In the genomic region with DNA sequence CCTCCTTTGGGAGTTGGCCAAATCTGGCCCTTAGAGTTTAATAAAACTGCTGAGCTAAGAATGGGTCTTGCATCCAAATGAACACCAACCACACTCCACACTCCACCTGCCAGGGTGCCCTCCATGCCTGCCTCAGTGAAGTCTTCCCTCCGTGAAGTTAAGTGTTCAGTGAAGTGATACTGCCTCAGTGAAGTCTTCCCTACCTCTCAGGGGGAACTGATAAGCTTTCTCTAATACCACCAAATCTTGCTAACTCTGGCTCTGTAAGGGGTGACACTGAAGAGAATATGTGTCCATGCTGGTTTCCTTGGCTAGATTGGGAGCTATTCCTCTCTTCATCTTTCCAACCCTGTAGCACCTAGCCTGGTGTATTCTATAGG, we compare ENCODE assay signal across 18 cellular contexts. TPM values are rescaled to one million over a fixed set of nuclear protein-coding genes. Genes with fewer than 3 reads are reported as not detected.
DNase-seq lines count a peak whose midpoint lies in the region; ATAC-seq, FAIRE-seq and TF ChIP-seq lines count a peak whose summit lies in the region.
"Had no signal": no experiment of that assay in that cellular context is flagged by ENCODE, and none has a peak within 500 bp of the region (broad histone marks: within the 10 kb centered on the region; RNA-seq: fewer than 3 reads in every experiment).

No MANE protein-coding gene starts in this region.

- H3K79me2 ChIP-seq in HepG2 (ENCODE audit: insufficient read depth, low read length), result no peaks in the 10 kb centered on the region
- H3K79me2 ChIP-seq in GM23338 (replicated peaks; ENCODE audit: insufficient read depth), result no peaks in the 10 kb centered on the region
- no peaks in the 10 kb centered on the region for H3K79me2 ChIP-seq in smooth muscle cell (ENCODE audit: low read depth)

- no peak overlapping the region for H3K4me3 ChIP-seq in HepG2 (replicated peaks in 1 of 3; ENCODE audit: insufficient read depth in 1 of 3, low read depth in 2 of 3, low read length in 3 of 3)
- no peak overlapping the region for H3K4me3 ChIP-seq in right lobe of liver
- peak overlapping the region; percentile 50 for H3K4me3 ChIP-seq in GM23338
- peak overlapping the region; percentile 54; the same call in 1 of the 2 replicates for H3K4me3 ChIP-seq in iPS-20b (ENCODE audit: low read length)
- no peak overlapping the region for H3K4me3 ChIP-seq in smooth muscle cell

- peaks cover 27% of the 10 kb centered on the region for H3K9me3 Mint-ChIP-seq in GM23338

- no peak overlapping the region for H3K27ac Mint-ChIP-seq in GM23338
- H3K27ac Mint-ChIP-seq: CD4-positive, alpha-beta memory T cell; H9 had no signal

- CTCF ChIA-PET in HepG2 (lab: Yijun Ruan, JAX; ENCODE audit: low intra/inter-chr PET ratio, low total read pairs), result no interaction called here

- H2AFZ ChIP-seq in HepG2 (ENCODE audit: low read length), result no peak overlapping the region
- H2AFZ ChIP-seq in GM23338, result 0 out of 2 replicates have a peak overlapping the region, but pooled peaks have one; percentile 43
- H2AFZ ChIP-seq in smooth muscle cell (ENCODE audit: low read depth), result no peak overlapping the region

- no peak for FAIRE-seq in HepG2 (lab: Jason Lieb, UNC)
- FAIRE-seq: D721Med, GM12892 had no signal

- H3K36me3 Mint-ChIP-seq in GM23338 (ENCODE audit: low read depth), result peaks cover 19% of the 10 kb centered on the region

- no peak overlapping the region for H3K27ac ChIP-seq in HepG2 (ENCODE audit: extremely low read length, insufficient read depth, low read length)
- H3K27ac ChIP-seq in right lobe of liver, result no peak overlapping the region
- no peak overlapping the region for H3K27ac ChIP-seq in GM23338 (ENCODE audit: low read depth)
- no peak overlapping the region for H3K27ac ChIP-seq in iPS-20b (ENCODE audit: low read length)
- no peak overlapping the region for H3K27ac ChIP-seq in smooth muscle cell (ENCODE audit: low read depth)
- H3K27ac ChIP-seq: C4-2B had no signal

- H3K9ac ChIP-seq in HepG2 (ENCODE audit: insufficient read depth, low read depth, low read length) (no peak overlapping the region), iPS-20b (ENCODE audit: low read depth, low read length) (no peak overlapping the region), smooth muscle cell (ENCODE audit: low read depth) (no peak overlapping the region)

- 100% methylated on average over 1 of the region's 1 CpG for WGBS in HepG2 (ENCODE audit: low lambda C conversion rate)
- WGBS in right lobe of liver (ENCODE audit: insufficient coverage, low coverage, low lambda C conversion rate, missing lambda C conversion rate), result 86% methylated on average over 1 of the region's 1 CpG
- WGBS in smooth muscle cell (ENCODE audit: low lambda C conversion rate), result 95% methylated on average over 1 of the region's 1 CpG

- no peak for TF ChIP-seq RAD21 in HepG2 (CRISPR knock-in tag; IDR thresholded peaks at IDR 0.05)

- TF ChIP-seq EP300 in HepG2 (IDR thresholded peaks at IDR 0.05; ENCODE audit: low read depth in 2 of 2, low read length in 2 of 2), result no peak
- TF ChIP-seq EP300 in HepG2 (CRISPR knock-in tag; IDR thresholded peaks at IDR 0.05; ENCODE audit: borderline replicate concordance), result no peak

- H3K36me3 ChIP-seq in HepG2 (replicated peaks in 1 of 2; ENCODE audit: control insufficient read depth in 1 of 2, insufficient read depth in 2 of 2, low read length in 2 of 2) (no peaks in the 10 kb centered on the region), right lobe of liver (no peaks in the 10 kb centered on the region), GM23338 (ENCODE audit: insufficient read depth) (no peaks in the 10 kb centered on the region), iPS-20b (ENCODE audit: insufficient read depth, low read depth, low read length) (no peaks in the 10 kb centered on the region), smooth muscle cell (ENCODE audit: low read depth) (no peaks in the 10 kb centered on the region)

- in situ Hi-C loops in HepG2 (cut with HindIII; ENCODE audit: extremely low pct_ligation_motif_present, low pct_unique_long_range_greater_than_20kb), result no loop called here

- H3K9me2 ChIP-seq in GM23338 (ENCODE audit: insufficient read depth), result no peaks in the 10 kb centered on the region

- H3K9me3 ChIP-seq in HepG2 (ENCODE audit: low read length), result no peaks in the 10 kb centered on the region
- no peaks in the 10 kb centered on the region for H3K9me3 ChIP-seq in right lobe of liver
- H3K9me3 ChIP-seq in iPS-20b (ENCODE audit: insufficient read depth, low read depth, low read length), result no peaks in the 10 kb centered on the region
- H3K9me3 ChIP-seq in smooth muscle cell (replicated peaks; ENCODE audit: low read depth), result no peaks in the 10 kb centered on the region

- H3K27me3 Mint-ChIP-seq in GM23338 (ENCODE audit: insufficient read depth, low read depth, poor library complexity), result peaks cover 19% of the 10 kb centered on the region

- no peaks in the 10 kb centered on the region for H3K4me1 Mint-ChIP-seq in GM23338
- H3K4me1 Mint-ChIP-seq: H9 had no signal

- intact Hi-C loops in HepG2 (cut with micrococcal nuclease; ENCODE audit: unreplicated experiment), result no loop called here
- intact Hi-C loops in right lobe of liver (cut with DNase I), result no loop called here

- H3F3A ChIP-seq in GM23338 (replicated peaks; ENCODE audit: low read depth) (no peaks in the 10 kb centered on the region), smooth muscle cell (ENCODE audit: low read depth) (no peaks in the 10 kb centered on the region)

- peak overlapping the region; percentile 36; the same call in 2 of the 3 replicates for H3K4me3 Mint-ChIP-seq in GM23338
- H3K4me3 Mint-ChIP-seq: CD4-positive, alpha-beta memory T cell; H9 had no signal

- no peak overlapping the region for H3K4me2 ChIP-seq in HepG2 (ENCODE audit: low read depth, low read length)
- H3K4me2 ChIP-seq in GM23338, result peak overlapping the region; percentile 80
- no peak overlapping the region for H3K4me2 ChIP-seq in smooth muscle cell

- no peak for TF ChIP-seq CTCF in HepG2 (CRISPR knock-in tag; IDR thresholded peaks at IDR 0.05)
- TF ChIP-seq CTCF in right lobe of liver (IDR thresholded peaks at IDR 0.05), result no peak
- TF ChIP-seq CTCF in GM23338 (conservative IDR thresholded peaks at IDR 0.05; ENCODE audit: low read depth in 2 of 2), result no peak
- TF ChIP-seq CTCF in smooth muscle cell (IDR thresholded peaks at IDR 0.05; ENCODE audit: borderline replicate concordance, insufficient read depth, poor library complexity, severe bottlenecking), result no peak

- TF ChIP-seq POLR2A in HepG2 (IDR thresholded peaks at IDR 0.05; ENCODE audit: insufficient read depth in 1 of 2, low read depth in 2 of 2, low read length in 2 of 2) (no peak), right lobe of liver (IDR thresholded peaks at IDR 0.05) (no peak)

- POLR2A ChIA-PET in HepG2 (lab: Yijun Ruan, JAX), result no interaction called here

- no TSS peak for BruUV-seq in HepG2 (replicated peaks; lab: Mats Ljungman, UMichigan)

- H4K20me1 ChIP-seq in HepG2 (ENCODE audit: insufficient read depth, low read length), result no peaks in the 10 kb centered on the region
- no peaks in the 10 kb centered on the region for H4K20me1 ChIP-seq in GM23338 (replicated peaks; ENCODE audit: insufficient read depth)
- H4K20me1 ChIP-seq in smooth muscle cell (ENCODE audit: low read depth), result peaks cover 5% of the 10 kb centered on the region

- H3K27me3 ChIP-seq in HepG2 (ENCODE audit: control insufficient read depth in 1 of 2, insufficient read depth in 2 of 2, low read length in 2 of 2), result no peaks in the 10 kb centered on the region
- no peaks in the 10 kb centered on the region for H3K27me3 ChIP-seq in right lobe of liver
- peaks cover 10% of the 10 kb centered on the region; the same call in 1 of the 2 replicates for H3K27me3 ChIP-seq in GM23338 (ENCODE audit: insufficient read depth)
- H3K27me3 ChIP-seq in iPS-20b (ENCODE audit: insufficient read depth, low read length), result peaks cover 18% of the 10 kb centered on the region
- H3K27me3 ChIP-seq in smooth muscle cell (ENCODE audit: low read depth), result no peaks in the 10 kb centered on the region

- DNase-seq in HepG2 (ENCODE audit: low spot score) (no peak), right lobe of liver (no peak), GM23338 (ENCODE audit: low spot score) (no peak), activated gamma-delta T cell (lab: John Stamatoyannopoulos, UW) (no peak), smooth muscle cell (lab: John Stamatoyannopoulos, UW; ENCODE audit: unreplicated experiment) (no peak)
- DNase-seq in activated effector memory CD4-positive, alpha-beta T cell treated with Interleukin-2 at 50 U/mL for 16 hours, result no peak
- DNase-seq: ACHN; CD4-positive, alpha-beta memory T cell; DMS153; DMS79 treated with DMSO at 0.1 percent for 48 hours; GDM1; GOT3; H9 had no signal

- no peak for ATAC-seq in HepG2
- ATAC-seq in right lobe of liver, result no peak
- no peak for ATAC-seq in GM23338
- no peak for ATAC-seq in HG02759 (IDR thresholded peaks at IDR 0.05; ENCODE audit: unreplicated experiment)

- H3K4me1 ChIP-seq in HepG2 (ENCODE audit: insufficient read depth, low read length), result peaks cover 3% of the 10 kb centered on the region; the same call in 1 of the 2 replicates
- H3K4me1 ChIP-seq in right lobe of liver, result no peaks in the 10 kb centered on the region
- H3K4me1 ChIP-seq in GM23338 (ENCODE audit: insufficient read depth), result no peaks in the 10 kb centered on the region
- H3K4me1 ChIP-seq in iPS-20b (ENCODE audit: insufficient read depth, low read length), result no peaks in the 10 kb centered on the region
- H3K4me1 ChIP-seq in smooth muscle cell (ENCODE audit: low read depth), result no peaks in the 10 kb centered on the region

RNA-seq across cellular contexts. Expression of gene MED28, which starts 28.0 kb away (rescaled TPM):
- total RNA-seq in HepG2 (2016; rRNA removed; fragmentation: Illumina TruSeq; extraction: Trizol) (65.7 and 96.5 TPM in 2 replicates), right lobe of liver (10 to 100 TPM in 4 of 6 experiments, 1 to 10 TPM in 2; 3.8 to 18.6 (median 15.3) TPM), smooth muscle cell (10.4 and 10.9 TPM in 2 replicates)
- 21.4 and 22.2 TPM in 2 replicates for total RNA-seq in HepG2 (2016; cell fraction: cytosol; rRNA removed; fragmentation: Illumina TruSeq; extraction: Trizol; ENCODE audit: low read depth)
- total RNA-seq in HepG2 (2016; cell fraction: insoluble cytoplasmic fraction; rRNA removed; fragmentation: Illumina TruSeq; extraction: Trizol), result 71.1 and 96.7 TPM in 2 replicates
- total RNA-seq in HepG2 (2016; cell fraction: membrane; rRNA removed; fragmentation: Illumina TruSeq; extraction: Trizol), result 29.2 and 38.3 TPM in 2 replicates
- 32.7 and 37.6 TPM in 2 replicates for total RNA-seq in HepG2 (2016; cell fraction: nucleus; rRNA removed; fragmentation: Illumina TruSeq; extraction: Trizol)
- polyA plus RNA-seq in HepG2 (2011; rRNA removed) (41.3 and 42.8 TPM in 2 replicates), GM23338 (2016; fragmentation: Nextera tagmentation; extraction: Ambion mirVana) (51.9 and 60.9 TPM in 2 replicates), smooth muscle cell (39.5 and 42.0 TPM in 2 replicates)
- 10.0 and 12.5 TPM in 2 replicates for polyA plus RNA-seq in HepG2 (2011; cell fraction: cytosol; rRNA removed)
- 11.8 and 17.0 TPM in 2 replicates for polyA plus RNA-seq in HepG2 (2011; cell fraction: nucleus; rRNA removed)
- polyA plus RNA-seq in HepG2 (2012), result 52.1 and 53.1 TPM in 2 replicates
- polyA plus RNA-seq in HepG2 (2016; cell fraction: cytosol; fragmentation: Illumina TruSeq; extraction: Trizol; ENCODE audit: low read depth), result 23.2 and 23.3 TPM in 2 replicates
- polyA plus RNA-seq in HepG2 (2016; cell fraction: insoluble cytoplasmic fraction; fragmentation: Illumina TruSeq; extraction: Trizol; ENCODE audit: low read depth), result 120 and 122 TPM in 2 replicates
- polyA plus RNA-seq in HepG2 (2016; cell fraction: membrane; fragmentation: Illumina TruSeq; extraction: Trizol; ENCODE audit: low read depth), result 29.7 and 44.8 TPM in 2 replicates
- polyA plus RNA-seq in HepG2 (2016; cell fraction: nucleus; fragmentation: Illumina TruSeq; extraction: Trizol; ENCODE audit: insufficient read depth, low read depth), result 33.6 and 40.5 TPM in 2 replicates
- 14.1 and 27.0 TPM in 2 replicates for polyA minus RNA-seq in HepG2 (2011; rRNA and poly(A)+ RNA removed; ENCODE audit: low replicate concordance)
- polyA minus RNA-seq in HepG2 (2011; cell fraction: cytosol; rRNA and poly(A)+ RNA removed), result 42.5 and 48.0 TPM in 2 replicates
- polyA minus RNA-seq in HepG2 (2011; cell fraction: nucleus; rRNA and poly(A)+ RNA removed), result 39.9 and 41.6 TPM in 2 replicates
- 24.0 and 25.8 TPM in 2 replicates for total RNA-seq in GM23338 (2014; rRNA removed; shearing (Covaris generic))

Comparison
In these comparisons a context has a peak if more than half of its experiments do, and no peak if none do; other contexts are left out.
1. H3K4me3 ChIP-seq: peak in GM23338 (single experiment) and iPS-20b (single experiment); none in HepG2 (0 of 3), right lobe of liver (0 of 3) and smooth muscle cell (single experiment).